Comparison of ENCODE assay signal across 8 cellular contexts in genomic region chr13:41152005-41152404, GRCh38.
"Had no signal": no experiment of that assay in that cellular context is flagged by ENCODE, and none has a peak within 500 bp of the region (broad histone marks: within the 10 kb centered on the region; RNA-seq: fewer than 3 reads in every experiment).

No MANE protein-coding gene starts in this region.

- H3K27ac ChIP-seq: HL-60 had no signal

- ATAC-seq: GM23338, K562 had no signal

- H3K36me3 ChIP-seq: HAP-1 had no signal

- H3K4me2 ChIP-seq: GM23338 had no signal

- H3K4me3 ChIP-seq: GM23338, HAP-1, K562 had no signal

- H2AFZ ChIP-seq: GM23338 had no signal

- DNase-seq: H7, HFFc6, IMR-90, KG1 had no signal

- FAIRE-seq: K562 had no signal
